Comparison of ENCODE assay signal across 30 cellular contexts in the genomic region with DNA sequence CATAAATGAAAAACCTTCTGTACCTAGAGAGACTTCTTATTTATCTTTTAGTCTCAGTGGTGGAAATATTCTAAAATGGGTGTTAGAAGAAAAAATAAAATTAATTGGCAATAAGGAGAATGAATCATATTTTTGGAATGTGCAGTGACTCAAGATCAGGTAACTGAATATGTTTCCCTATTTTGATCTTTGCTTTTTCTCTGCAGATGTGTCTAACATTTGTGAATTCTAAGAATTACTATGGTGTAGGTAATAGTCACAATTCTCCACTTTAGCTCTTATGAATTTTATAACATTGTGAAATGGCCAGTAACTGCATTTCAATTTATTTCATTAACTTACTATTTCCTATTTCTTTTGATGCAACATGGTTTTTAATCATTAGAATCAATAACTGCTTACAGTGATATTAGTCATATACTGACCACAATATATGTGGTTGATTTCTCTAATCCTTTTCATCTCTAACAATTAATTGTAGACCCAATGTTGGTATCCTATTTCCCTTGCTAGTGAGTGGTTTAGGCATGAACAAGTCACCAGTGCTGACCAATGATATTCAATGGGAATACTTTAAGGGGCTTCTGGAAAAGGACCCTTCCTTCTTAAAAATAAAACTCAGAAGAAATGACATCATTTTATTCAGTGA.
"Had no signal": no experiment of that assay in that cellular context is flagged by ENCODE, and none has a peak within 500 bp of the region (broad histone marks: within the 10 kb centered on the region; RNA-seq: fewer than 3 reads in every experiment).

No MANE protein-coding gene starts in this region.

- DNase-seq: activated CD4-positive, alpha-beta T cell treated with anti-CD3 and anti-CD28 coated beads for 36 hours; activated CD4-positive, CD25-positive, alpha-beta regulatory T cell; activated CD8-positive, alpha-beta memory T cell treated with anti-CD3 and anti-CD28 coated beads, Interleukin-2, amount 10 ng/mL, durations not matched to agents 7 days and 5 days; activated CD8-positive, alpha-beta T cell treated with anti-CD3 and anti-CD28 coated beads, Interleukin-2, amount 10 ng/mL, durations not matched to agents 7 days and 5 days; activated naive CD4-positive, alpha-beta T cell; activated T-cell treated with anti-CD3 and anti-CD28 coated beads, Interleukin-2, amount 50 U/mL, for 48 hours; cerebellar nuclear complex; dorsolateral prefrontal cortex; effector memory CD4-positive, alpha-beta T cell; head of caudate nucleus; hippocampal formation; midbrain; naive thymus-derived CD4-positive, alpha-beta T cell; ovary; sigmoid colon; small intestine; stimulated activated CD4-positive, alpha-beta T cell treated with anti-CD3 and anti-CD28 coated beads, Interleukin-1b, Interleukin-23, amount 100 ng/mL, for 48 hours; stimulated activated CD4-positive, alpha-beta T cell treated with anti-CD3 and anti-CD28 coated beads, Interleukin-4, amount 100 ng/mL, for 4 hours; stimulated activated CD8-positive, alpha-beta memory T cell treated with anti-CD3 and anti-CD28 coated beads, Interleukin-4, amount 100 ng/mL, for 48 hours; stomach; thyroid gland; upper lobe of left lung had no signal

- H3K4me1 ChIP-seq: sigmoid colon, stomach, thyroid gland, upper lobe of left lung had no signal

- H3K36me3 ChIP-seq: cardiac muscle cell, ovary, sigmoid colon, stomach, thyroid gland, upper lobe of left lung had no signal

- H3K9me3 ChIP-seq: ovary, sigmoid colon, stomach, thyroid gland, upper lobe of left lung had no signal

- FAIRE-seq: small intestine had no signal

- H3K27me3 Mint-ChIP-seq: activated CD4-positive, alpha-beta T cell treated with anti-CD3 and anti-CD28 coated beads for 36 hours; activated CD8-positive, alpha-beta memory T cell treated with anti-CD3 and anti-CD28 coated beads, Interleukin-2, amount 10 ng/mL, durations not matched to agents 7 days and 5 days; naive thymus-derived CD4-positive, alpha-beta T cell; progenitor cell of endocrine pancreas; stimulated activated memory B cell treated with anti-CD40 and anti-IgM and Interleukin-4, amounts not matched to agents 10 μg/mL and 1 μg/mL and 100 μg/mL, for 72 hours had no signal

- H3K9me3 Mint-ChIP-seq: memory B cell; stimulated activated memory B cell treated with anti-CD40 and anti-IgM and Interleukin-4, amounts not matched to agents 10 μg/mL and 1 μg/mL and 100 μg/mL, for 72 hours had no signal

- H3K4me3 Mint-ChIP-seq: activated CD4-positive, alpha-beta T cell treated with anti-CD3 and anti-CD28 coated beads for 36 hours; activated CD8-positive, alpha-beta memory T cell treated with anti-CD3 and anti-CD28 coated beads, Interleukin-2, amount 10 ng/mL, durations not matched to agents 7 days and 5 days; activated CD8-positive, alpha-beta T cell treated with anti-CD3 and anti-CD28 coated beads, Interleukin-2, amount 10 ng/mL, durations not matched to agents 7 days and 5 days; memory B cell; naive thymus-derived CD4-positive, alpha-beta T cell; stimulated activated memory B cell treated with anti-CD40 and anti-IgM and Interleukin-4, amounts not matched to agents 10 μg/mL and 1 μg/mL and 100 μg/mL, for 72 hours; T-helper 2 cell treated with Interferon-gamma antibody and Interleukin-4, amounts not matched to agents 5 μg/mL and 100 μg/mL, for 36 hours had no signal

- H3K4me1 Mint-ChIP-seq: activated CD4-positive, alpha-beta T cell treated with anti-CD3 and anti-CD28 coated beads for 36 hours; activated CD8-positive, alpha-beta memory T cell treated with anti-CD3 and anti-CD28 coated beads, Interleukin-2, amount 10 ng/mL, durations not matched to agents 7 days and 5 days; memory B cell; naive thymus-derived CD4-positive, alpha-beta T cell; stimulated activated memory B cell treated with anti-CD40 and anti-IgM and Interleukin-4, amounts not matched to agents 10 μg/mL and 1 μg/mL and 100 μg/mL, for 72 hours had no signal

- H3K27ac ChIP-seq: cardiac muscle cell, coronary artery, dorsolateral prefrontal cortex, ovary, sigmoid colon, stomach, thyroid gland, upper lobe of left lung had no signal

- H3K4me3 ChIP-seq: cardiac muscle cell, coronary artery, dorsolateral prefrontal cortex, ovary, sigmoid colon, stomach, thyroid gland, upper lobe of left lung had no signal

- H3K27ac Mint-ChIP-seq: activated CD4-positive, alpha-beta T cell treated with anti-CD3 and anti-CD28 coated beads for 36 hours; activated CD8-positive, alpha-beta memory T cell treated with anti-CD3 and anti-CD28 coated beads, Interleukin-2, amount 10 ng/mL, durations not matched to agents 7 days and 5 days; activated CD8-positive, alpha-beta T cell treated with anti-CD3 and anti-CD28 coated beads, Interleukin-2, amount 10 ng/mL, durations not matched to agents 7 days and 5 days; activated naive CD4-positive, alpha-beta T cell treated with anti-CD3 and anti-CD28 coated beads, Interleukin-2, amount 50 U/mL, for 72 hours; activated T-helper 2 cell treated with anti-CD3 and anti-CD28 coated beads, Interferon-gamma antibody, Interleukin-2, Interleukin-4, amounts not matched to agents 10 μg/mL and 5 μg/mL and 100 μg/mL, durations not matched to agents 14 hours and 24 hours and 36 hours; memory B cell; naive thymus-derived CD4-positive, alpha-beta T cell; progenitor cell of endocrine pancreas; stimulated activated memory B cell treated with anti-CD40 and anti-IgM and Interleukin-4, amounts not matched to agents 10 μg/mL and 1 μg/mL and 100 μg/mL, for 72 hours; T-helper 2 cell treated with Interferon-gamma antibody and Interleukin-4, amounts not matched to agents 5 μg/mL and 100 μg/mL, for 36 hours had no signal

- ATAC-seq: activated CD4-positive, alpha-beta T cell treated with anti-CD3 and anti-CD28 coated beads for 36 hours; activated CD8-positive, alpha-beta memory T cell treated with anti-CD3 and anti-CD28 coated beads, Interleukin-2, amount 10 ng/mL, durations not matched to agents 7 days and 5 days; activated CD8-positive, alpha-beta T cell treated with anti-CD3 and anti-CD28 coated beads, Interleukin-2, amount 10 ng/mL, durations not matched to agents 7 days and 5 days; activated naive CD4-positive, alpha-beta T cell treated with anti-CD3 and anti-CD28 coated beads, Interleukin-2, amount 50 U/mL, for 72 hours; naive thymus-derived CD4-positive, alpha-beta T cell; stimulated activated memory B cell treated with anti-CD40 and anti-IgM and Interleukin-4, amounts not matched to agents 10 μg/mL and 1 μg/mL and 100 μg/mL, for 72 hours had no signal

- H3K27me3 ChIP-seq: cardiac muscle cell, dorsolateral prefrontal cortex, ovary, sigmoid colon, stomach, thyroid gland, upper lobe of left lung had no signal

- H3K36me3 Mint-ChIP-seq: activated CD8-positive, alpha-beta memory T cell treated with anti-CD3 and anti-CD28 coated beads, Interleukin-2, amount 10 ng/mL, durations not matched to agents 7 days and 5 days; activated naive CD4-positive, alpha-beta T cell treated with anti-CD3 and anti-CD28 coated beads, Interleukin-2, amount 50 U/mL, for 72 hours; memory B cell; naive thymus-derived CD4-positive, alpha-beta T cell; stimulated activated memory B cell treated with anti-CD40 and anti-IgM and Interleukin-4, amounts not matched to agents 10 μg/mL and 1 μg/mL and 100 μg/mL, for 72 hours had no signal
